8 cellular contexts compared by ENCODE assay signal in genomic region chr19:19552811-19553210, GRCh38. TPM values are rescaled to one million over a fixed set of nuclear protein-coding genes. Genes with fewer than 3 reads are reported as not detected.
DNase-seq lines count a peak whose midpoint lies in the region; ATAC-seq and TF ChIP-seq lines count a peak whose summit lies in the region.

No MANE protein-coding gene starts in this region.

- peak; percentile 25 to 44 for ATAC-seq in lower lobe of right lung
- no peak for ATAC-seq in HG02981 (IDR thresholded peaks at IDR 0.05; ENCODE audit: unreplicated experiment)

- H3K27me3 ChIP-seq in lower lobe of right lung (ENCODE audit: low read depth) = peaks cover 18% of the 10 kb centered on the region

- H3K36me3 ChIP-seq in lower lobe of right lung = no peaks in the 10 kb centered on the region

- no peaks in the 10 kb centered on the region for H3K9me3 Mint-ChIP-seq in activated naive CD4-positive, alpha-beta T cell treated with anti-CD3 and anti-CD28 coated beads for 36 hours

- no peak overlapping the region for H3K27ac ChIP-seq in lower lobe of right lung
- H3K27ac ChIP-seq in coronary artery = no peak overlapping the region

- peaks cover 2% of the 10 kb centered on the region for H3K4me1 Mint-ChIP-seq in activated naive CD4-positive, alpha-beta T cell treated with anti-CD3 and anti-CD28 coated beads for 36 hours (ENCODE audit: low read depth)

- DNase-seq in COLO668 (lab: John Stamatoyannopoulos, UW; ENCODE audit: unreplicated experiment) (peak; percentile 20), HEK293T (ENCODE audit: extremely low spot score) (peak; percentile 76), lower lobe of right lung (no peak), DMS79 treated with DMSO at 0.1 percent for 48 hours (lab: John Stamatoyannopoulos, UW) (no peak), coronary artery (ENCODE audit: low spot score) (no peak)
- DNase-seq in activated naive CD4-positive, alpha-beta T cell treated with anti-CD3 and anti-CD28 coated beads for 36 hours = peak; percentile 33
- DNase-seq in activated CD4-positive, CD25-positive, alpha-beta regulatory T cell (lab: John Stamatoyannopoulos, UW) = no peak

- peak; percentile 51 for TF ChIP-seq CTCF in lower lobe of right lung (IDR thresholded peaks at IDR 0.05)
- no peak for TF ChIP-seq CTCF in coronary artery (IDR thresholded peaks at IDR 0.05)

- no peaks in the 10 kb centered on the region for H3K4me1 ChIP-seq in lower lobe of right lung

- no peak overlapping the region for H3K4me3 Mint-ChIP-seq in activated naive CD4-positive, alpha-beta T cell treated with anti-CD3 and anti-CD28 coated beads for 36 hours

- H3K9me3 ChIP-seq in lower lobe of right lung = no peaks in the 10 kb centered on the region

- CTCF ChIA-PET in HEK293T (lab: Yijun Ruan, JAX) = interaction anchor here (0.7 to 5.1 kb wide), 4 partner anchors 8 to 91 kb away, joined by 3 to 40 read pairs (median 4); partner anchors contain the start of gene GMIP
- CTCF ChIA-PET in activated naive CD4-positive, alpha-beta T cell treated with anti-CD3 and anti-CD28 coated beads for 36 hours (lab: Charles Lee) = interaction anchor here (0.6 to 4.4 kb wide), 9 partner anchors 15 to 91 kb away, joined by 3 to 19 read pairs (median 6); partner anchors contain the start of genes CILP2, GMIP and NDUFA13

- POLR2A ChIA-PET in HEK293T (lab: Yijun Ruan, JAX) = no interaction called here

- H3K27me3 Mint-ChIP-seq in activated naive CD4-positive, alpha-beta T cell treated with anti-CD3 and anti-CD28 coated beads for 36 hours (ENCODE audit: low read depth) = no peaks in the 10 kb centered on the region

- H3K27ac Mint-ChIP-seq in activated naive CD4-positive, alpha-beta T cell treated with anti-CD3 and anti-CD28 coated beads for 36 hours = no peak overlapping the region

- no peaks in the 10 kb centered on the region for H3K36me3 Mint-ChIP-seq in activated naive CD4-positive, alpha-beta T cell treated with anti-CD3 and anti-CD28 coated beads for 36 hours (ENCODE audit: low read depth)

- intact Hi-C loops in activated naive CD4-positive, alpha-beta T cell treated with anti-CD3 and anti-CD28 coated beads for 36 hours (cut with micrococcal nuclease) = no loop called here
- intact Hi-C loops in lower lobe of right lung (cut with DNase I) = no loop called here

- H3K4me3 ChIP-seq in lower lobe of right lung (no peak overlapping the region), coronary artery (no peak overlapping the region)

TF ChIP-seq in HEK293T, 16 proteins besides CTCF, POLR2A, EP300 and RAD21:
- no peak for TF ChIP-seq HDGF (IDR thresholded peaks at IDR 0.05; ENCODE audit: borderline replicate concordance)
- no peak for TF ChIP-seq NFRKB (IDR thresholded peaks at IDR 0.05)
- TF ChIP-seq SUZ12 (IDR thresholded peaks at IDR 0.05) = no peak
- no peak for TF ChIP-seq ELF4 (IDR thresholded peaks at IDR 0.05)
- no peak for TF ChIP-seq FOXK2 (IDR thresholded peaks at IDR 0.05)
- TF ChIP-seq LEF1 (IDR thresholded peaks at IDR 0.05; ENCODE audit: borderline replicate concordance) = no peak
- TF ChIP-seq CTBP1 (IDR thresholded peaks at IDR 0.05; ENCODE audit: borderline replicate concordance) = no peak
- no peak for TF ChIP-seq PKNOX1 (IDR thresholded peaks at IDR 0.05)
- no peak for TF ChIP-seq SP1 (IDR thresholded peaks at IDR 0.05)
- TF ChIP-seq BHLHE40 (IDR thresholded peaks at IDR 0.05; ENCODE audit: borderline replicate concordance) = no peak
- no peak for TF ChIP-seq ZNF384 (IDR thresholded peaks at IDR 0.05)
- TF ChIP-seq L3MBTL2 (conservative IDR thresholded peaks at IDR 0.05) = no peak
- no peak for TF ChIP-seq FOXM1 (IDR thresholded peaks at IDR 0.05; ENCODE audit: borderline replicate concordance)
- no peak for TF ChIP-seq ARNT (IDR thresholded peaks at IDR 0.05)
- no peak for TF ChIP-seq FOXA1 (IDR thresholded peaks at IDR 0.05)
- TF ChIP-seq TARDBP (IDR thresholded peaks at IDR 0.05) = no peak

RNA-seq across cellular contexts. Expression of gene CILP2, which starts 14.7 kb away (rescaled TPM):
- total RNA-seq in activated naive CD4-positive, alpha-beta T cell treated with anti-CD3 and anti-CD28 coated beads for 36 hours = under 1 TPM; 0.14 to 0.22 TPM
- total RNA-seq in lower lobe of right lung = 0.12 TPM

RNA-seq across cellular contexts. Expression of gene YJEFN3, which starts 24.1 kb away (rescaled TPM):
- total RNA-seq in activated naive CD4-positive, alpha-beta T cell treated with anti-CD3 and anti-CD28 coated beads for 36 hours = 1 to 10 TPM; 6.5 to 7.2 TPM
- total RNA-seq in lower lobe of right lung = 6.6 TPM

RNA-seq across cellular contexts. Expression of gene NDUFA13, which starts 36.8 kb away (rescaled TPM):
- total RNA-seq in activated naive CD4-positive, alpha-beta T cell treated with anti-CD3 and anti-CD28 coated beads for 36 hours = 100 to 1,000 TPM; 351 to 376 TPM
- 218 TPM for total RNA-seq in lower lobe of right lung

RNA-seq across cellular contexts. Expression of gene TSSK6, which starts 37.5 kb away (rescaled TPM):
- total RNA-seq in activated naive CD4-positive, alpha-beta T cell treated with anti-CD3 and anti-CD28 coated beads for 36 hours = 1 to 10 TPM; 4.5 TPM
- 2.9 TPM for total RNA-seq in lower lobe of right lung

Comparison
In these comparisons a context has a peak if more than half of its experiments do, and no peak if none do; other contexts are left out.
1. DNase-seq: peak in COLO668 (single experiment), HEK293T (single experiment) and activated naive CD4-positive, alpha-beta T cell treated with anti-CD3 and anti-CD28 coated beads for 36 hours (single experiment); none in lower lobe of right lung (single experiment), activated CD4-positive, CD25-positive, alpha-beta regulatory T cell (0 of 4), DMS79 treated with DMSO at 0.1 percent for 48 hours (single experiment) and coronary artery (single experiment).